Comparison of ENCODE assay signal across 13 cellular contexts in the genomic region with DNA sequence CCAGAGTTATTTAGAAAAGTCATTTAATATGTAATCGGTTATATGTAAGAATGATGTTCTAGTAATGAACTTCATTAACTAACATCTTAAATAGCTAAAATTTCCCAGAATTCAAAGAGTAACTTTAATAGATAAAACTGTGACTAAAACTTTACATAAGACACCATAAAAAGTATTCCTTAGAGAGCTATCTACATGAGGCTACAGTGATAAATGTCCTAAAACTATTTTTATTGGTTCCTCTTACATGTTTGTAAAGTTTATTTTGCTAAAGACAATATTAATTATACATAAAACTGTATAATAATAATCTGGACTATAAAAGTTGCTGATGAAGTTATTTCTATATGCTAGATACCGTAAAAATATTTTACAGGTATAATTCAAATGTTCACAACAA.
DNase-seq lines count a peak whose midpoint lies in the region; TF ChIP-seq lines count a peak whose summit lies in the region.
"Had no signal": no experiment of that assay in that cellular context is flagged by ENCODE, and none has a peak within 500 bp of the region (broad histone marks: within the 10 kb centered on the region; RNA-seq: fewer than 3 reads in every experiment).

No MANE protein-coding gene starts in this region.

- peak overlapping the region; percentile 99; the same call in 1 of the 2 replicates for H3K27ac ChIP-seq in SJSA1
- peak overlapping the region; percentile 99 for H3K27ac ChIP-seq in osteoblast (ENCODE audit: low read depth, low read length)
- H3K27ac ChIP-seq in A673 (ENCODE audit: low read depth, low read length, poor library complexity, severe bottlenecking): no peak overlapping the region
- H3K27ac ChIP-seq: BLaER1 had no signal

- no peaks in the 10 kb centered on the region for H3K79me2 ChIP-seq in osteoblast (ENCODE audit: insufficient read depth, low read length)

- H3K4me3 ChIP-seq in SJSA1 (no peak overlapping the region), osteoblast (ENCODE audit: insufficient read depth, low read length) (no peak overlapping the region), A673 (ENCODE audit: low read depth, low read length, poor library complexity, severe bottlenecking) (no peak overlapping the region)
- H3K4me3 ChIP-seq: A549, BLaER1 had no signal

- BruUV-seq in A673 (replicated peaks; lab: Mats Ljungman, UMichigan): no TSS peak

- H3K4me2 ChIP-seq in osteoblast (ENCODE audit: insufficient read depth, low read length): no peak overlapping the region
- H3K4me2 ChIP-seq: A549, BLaER1 had no signal

- DNase-seq in HEK293T (ENCODE audit: extremely low spot score) (no peak), SJSA1 (ENCODE audit: low read depth in 1 of 2, low spot score in 2 of 2) (no peak), osteoblast (ENCODE audit: insufficient read length, low spot score, missing footprints) (no peak), A673 (ENCODE audit: low spot score) (no peak), NCI-H82 treated with DMSO at 0.1 percent for 48 hours (lab: John Stamatoyannopoulos, UW; ENCODE audit: unreplicated experiment) (no peak)
- no peak for DNase-seq in activated CD8-positive, alpha-beta memory T cell treated with anti-CD3 and anti-CD28 coated beads, Interleukin-2, amount 50 U/mL, for 4 hours
- DNase-seq: CD4-positive, alpha-beta memory T cell; DMS79 treated with DMSO at 0.1 percent for 48 hours; GF-D8; GOT3; H7 had no signal

- intact Hi-C loops in A673 (cut with micrococcal nuclease; ENCODE audit: unreplicated experiment): no loop called here

- H3K9me3 ChIP-seq in SJSA1 (replicated peaks): no peaks in the 10 kb centered on the region
- H3K9me3 ChIP-seq in osteoblast (ENCODE audit: low read depth, low read length): no peaks in the 10 kb centered on the region
- H3K9me3 ChIP-seq in A673 (ENCODE audit: low read depth, low read length, poor library complexity, severe bottlenecking): no peaks in the 10 kb centered on the region
- H3K9me3 ChIP-seq: A549, BLaER1 had no signal

- no peaks in the 10 kb centered on the region for H4K20me1 ChIP-seq in osteoblast (ENCODE audit: insufficient read depth, low read length)
- H4K20me1 ChIP-seq: BLaER1 had no signal

- POLR2A ChIA-PET in HEK293T (lab: Yijun Ruan, JAX) (no interaction called here), A673 (lab: Charles Lee; ENCODE audit: low non-redundant PET) (no interaction called here)

- no peaks in the 10 kb centered on the region for H3K27me3 ChIP-seq in SJSA1 (replicated peaks)
- no peaks in the 10 kb centered on the region for H3K27me3 ChIP-seq in osteoblast (ENCODE audit: insufficient read depth, low read length)
- H3K27me3 ChIP-seq in A673 (replicated peaks; ENCODE audit: insufficient read depth, low read depth, low read length, poor library complexity): no peaks in the 10 kb centered on the region
- H3K27me3 ChIP-seq: BLaER1 had no signal

- H3K36me3 ChIP-seq in SJSA1 (no peaks in the 10 kb centered on the region), osteoblast (ENCODE audit: insufficient read depth, low read length) (no peaks in the 10 kb centered on the region), A673 (ENCODE audit: insufficient read depth, low read length, poor library complexity, severe bottlenecking) (no peaks in the 10 kb centered on the region)
- H3K36me3 ChIP-seq: BLaER1 had no signal

- CTCF ChIA-PET in HEK293T (lab: Yijun Ruan, JAX): no interaction called here
- CTCF ChIA-PET in A673 (lab: Charles Lee): no interaction called here

- H2AFZ ChIP-seq in osteoblast (ENCODE audit: low read length): no peak overlapping the region

- no peak for TF ChIP-seq CTCF in osteoblast (IDR thresholded peaks at IDR 0.05; ENCODE audit: extremely low read depth, low read depth, low read length)
- no peak for TF ChIP-seq CTCF in A673 (conservative IDR thresholded peaks at IDR 0.05; ENCODE audit: low read depth, low read length)

- peaks cover 47% of the 10 kb centered on the region for H3K4me1 ChIP-seq in SJSA1 (replicated peaks)
- peaks cover 34% of the 10 kb centered on the region for H3K4me1 ChIP-seq in osteoblast (ENCODE audit: insufficient read depth, low read length)
- no peaks in the 10 kb centered on the region for H3K4me1 ChIP-seq in A673 (ENCODE audit: insufficient read depth, low read length, poor library complexity, severe bottlenecking)
- H3K4me1 ChIP-seq: BLaER1 had no signal

TF ChIP-seq in HEK293T, 16 proteins besides CTCF, POLR2A, EP300 and RAD21:
- TF ChIP-seq, protein P1, sequence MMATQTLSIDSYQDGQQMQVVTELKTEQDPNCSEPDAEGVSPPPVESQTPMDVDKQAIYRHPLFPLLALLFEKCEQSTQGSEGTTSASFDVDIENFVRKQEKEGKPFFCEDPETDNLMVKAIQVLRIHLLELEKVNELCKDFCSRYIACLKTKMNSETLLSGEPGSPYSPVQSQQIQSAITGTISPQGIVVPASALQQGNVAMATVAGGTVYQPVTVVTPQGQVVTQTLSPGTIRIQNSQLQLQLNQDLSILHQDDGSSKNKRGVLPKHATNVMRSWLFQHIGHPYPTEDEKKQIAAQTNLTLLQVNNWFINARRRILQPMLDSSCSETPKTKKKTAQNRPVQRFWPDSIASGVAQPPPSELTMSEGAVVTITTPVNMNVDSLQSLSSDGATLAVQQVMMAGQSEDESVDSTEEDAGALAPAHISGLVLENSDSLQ (IDR thresholded peaks at IDR 0.05): peak; percentile 67
- TF ChIP-seq FOXM1 (IDR thresholded peaks at IDR 0.05; ENCODE audit: borderline replicate concordance): no peak
